In the genomic region with DNA sequence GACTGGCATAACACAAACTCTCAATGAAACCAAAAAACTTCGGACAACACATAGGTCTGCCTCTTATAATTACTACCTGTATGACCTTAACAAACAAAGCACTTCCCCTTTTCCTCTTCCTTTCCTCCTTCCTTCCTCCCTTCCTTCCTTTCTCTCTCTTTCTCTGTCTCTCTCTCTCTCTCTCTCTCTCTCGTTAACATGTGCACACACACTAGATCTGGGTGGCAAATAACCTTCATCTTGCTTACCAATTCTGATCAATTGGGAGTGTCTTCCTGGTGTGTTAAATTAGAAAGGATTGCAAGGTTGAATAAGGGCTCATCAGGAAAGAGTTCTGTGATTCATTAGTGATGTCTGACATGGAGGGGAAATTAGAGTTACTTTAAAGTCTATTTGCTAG, we compare ENCODE assay signal across 29 cellular contexts.
"Had no signal": no experiment of that assay in that cellular context is flagged by ENCODE, and none has a peak within 500 bp of the region (broad histone marks: within the 10 kb centered on the region; RNA-seq: fewer than 3 reads in every experiment).

No MANE protein-coding gene starts in this region.

- H3K4me1 ChIP-seq: stomach, suprapubic skin, testis, tibial artery, tibial nerve, transverse colon, upper lobe of left lung, upper lobe of right lung, uterus, vagina had no signal

- H3K36me3 ChIP-seq: stomach, suprapubic skin, thoracic aorta, thyroid gland, tibial artery, tibial nerve, transverse colon, upper lobe of left lung, upper lobe of right lung, uterus, vagina had no signal

- ATAC-seq: stimulated activated effector memory CD8-positive, alpha-beta T cell treated with anti-CD3 and anti-CD28 coated beads, Interleukin-12 subunit alpha, Interleukin-12 subunit beta, amount 100 ng/mL, for 72 hours; stimulated activated memory B cell treated with anti-CD40 and anti-IgM and Interleukin-4, amounts not matched to agents 10 μg/mL and 1 μg/mL and 100 μg/mL, for 72 hours; stimulated activated naive B cell treated with anti-CD40 and anti-IgM and Interleukin-4, amounts not matched to agents 10 μg/mL and 1 μg/mL and 100 μg/mL, for 72 hours; stimulated activated naive CD8-positive, alpha-beta T cell treated with anti-CD3 and anti-CD28 coated beads, Interleukin-15, amount 100 ng/mL, for 72 hours; stimulated activated naive CD8-positive, alpha-beta T cell treated with anti-CD3 and anti-CD28 coated beads, Interleukin-15, Interleukin-2, amounts not matched to agents 100 U/mL and 50 U/mL, for 24 hours; upper lobe of right lung had no signal

- H3K9me3 ChIP-seq: stomach, suprapubic skin, testis, thoracic aorta, thyroid gland, tibial artery, tibial nerve, transverse colon, upper lobe of left lung, upper lobe of right lung, uterus, vagina had no signal

- H3K27me3 ChIP-seq: stomach, suprapubic skin, testis, thyroid gland, tibial artery, tibial nerve, transverse colon, upper lobe of left lung, upper lobe of right lung, uterus, vagina had no signal

- H3K27ac ChIP-seq: stomach, suprapubic skin, testis, thoracic aorta, thyroid gland, tibial artery, tibial nerve, transverse colon, upper lobe of left lung, upper lobe of right lung, uterus, vagina had no signal

- H3K36me3 Mint-ChIP-seq: stimulated activated effector memory CD8-positive, alpha-beta T cell treated with anti-CD3 and anti-CD28 coated beads, Interleukin-12 subunit alpha, Interleukin-12 subunit beta, amount 100 ng/mL, for 72 hours; stimulated activated memory B cell treated with anti-CD40 and anti-IgM and Interleukin-4, amounts not matched to agents 10 μg/mL and 1 μg/mL and 100 μg/mL, for 72 hours; stimulated activated naive B cell treated with anti-CD40 and anti-IgM and Interleukin-4, amounts not matched to agents 10 μg/mL and 1 μg/mL and 100 μg/mL, for 72 hours; type B pancreatic cell had no signal

- H3K4me3 Mint-ChIP-seq: stimulated activated effector memory CD8-positive, alpha-beta T cell treated with anti-CD3 and anti-CD28 coated beads, Interleukin-12 subunit alpha, Interleukin-12 subunit beta, amount 100 ng/mL, for 72 hours; stimulated activated memory B cell treated with anti-CD40 and anti-IgM and Interleukin-4, amounts not matched to agents 10 μg/mL and 1 μg/mL and 100 μg/mL, for 72 hours; stimulated activated naive B cell treated with anti-CD40 and anti-IgM and Interleukin-4, amounts not matched to agents 10 μg/mL and 1 μg/mL and 100 μg/mL, for 72 hours; stimulated activated naive CD8-positive, alpha-beta T cell treated with anti-CD3 and anti-CD28 coated beads, Interleukin-15, amount 100 ng/mL, for 72 hours; stimulated activated naive CD8-positive, alpha-beta T cell treated with anti-CD3 and anti-CD28 coated beads, Interleukin-15, Interleukin-2, amounts not matched to agents 100 ng/mL and 50 ng/mL, for 24 hours; type B pancreatic cell had no signal

- H3K27me3 Mint-ChIP-seq: stimulated activated memory B cell treated with anti-CD40 and anti-IgM and Interleukin-4, amounts not matched to agents 10 μg/mL and 1 μg/mL and 100 μg/mL, for 72 hours; stimulated activated naive B cell treated with anti-CD40 and anti-IgM and Interleukin-4, amounts not matched to agents 10 μg/mL and 1 μg/mL and 100 μg/mL, for 72 hours; stimulated activated naive CD8-positive, alpha-beta T cell treated with anti-CD3 and anti-CD28 coated beads, Interleukin-15, amount 100 ng/mL, for 72 hours; stimulated activated naive CD8-positive, alpha-beta T cell treated with anti-CD3 and anti-CD28 coated beads, Interleukin-15, Interleukin-2, amounts not matched to agents 100 ng/mL and 50 ng/mL, for 24 hours had no signal

- DNase-seq: stimulated activated CD4-positive, alpha-beta T cell treated with anti-CD3 and anti-CD28 coated beads, Interleukin-2, amount 100 ng/mL, for 48 hours; stimulated activated CD4-positive, alpha-beta T cell treated with anti-CD3 and anti-CD28 coated beads, Interleukin-4, amount 100 ng/mL, for 1 hour; stimulated activated CD4-positive, alpha-beta T cell treated with anti-CD3 and anti-CD28 coated beads, Interleukin-4, amount 100 ng/mL, for 24 hours; stimulated activated CD4-positive, alpha-beta T cell treated with anti-CD3 and anti-CD28 coated beads, Interleukin-4, amount 100 ng/mL, for 4 hours; stimulated activated CD8-positive, alpha-beta memory T cell treated with anti-CD3 and anti-CD28 coated beads, Interleukin-4, amount 100 ng/mL, for 48 hours; stimulated activated naive B cell treated with anti-CD40 and anti-IgM and Interleukin-4, amounts not matched to agents 10 μg/mL and 1 μg/mL and 100 μg/mL, for 72 hours; stimulated activated naive CD4-positive, alpha-beta T cell; stimulated activated naive CD4-positive, alpha-beta T cell treated with Interleukin-2 at 50 U/mL for 16 hours; stimulated activated naive CD8-positive, alpha-beta T cell treated with anti-CD3 and anti-CD28 coated beads, Interleukin-15, amount 100 ng/mL, for 72 hours; stimulated activated naive CD8-positive, alpha-beta T cell treated with anti-CD3 and anti-CD28 coated beads, Interleukin-15, Interleukin-2, amounts not matched to agents 100 U/mL and 50 U/mL, for 24 hours; stomach; substantia nigra; testis; thyroid gland; tibial artery; transverse colon; trophoblast cell; upper lobe of left lung; upper lobe of right lung; uterus had no signal

- H3K4me3 ChIP-seq: stomach, suprapubic skin, testis, thoracic aorta, thyroid gland, tibial artery, tibial nerve, transverse colon, upper lobe of left lung, upper lobe of right lung, uterus, vagina had no signal

- FAIRE-seq: urothelium cell line had no signal

- H3K4me1 Mint-ChIP-seq: stimulated activated effector memory CD8-positive, alpha-beta T cell treated with anti-CD3 and anti-CD28 coated beads, Interleukin-12 subunit alpha, Interleukin-12 subunit beta, amount 100 ng/mL, for 72 hours; stimulated activated memory B cell treated with anti-CD40 and anti-IgM and Interleukin-4, amounts not matched to agents 10 μg/mL and 1 μg/mL and 100 μg/mL, for 72 hours; stimulated activated naive B cell treated with anti-CD40 and anti-IgM and Interleukin-4, amounts not matched to agents 10 μg/mL and 1 μg/mL and 100 μg/mL, for 72 hours; stimulated activated naive CD8-positive, alpha-beta T cell treated with anti-CD3 and anti-CD28 coated beads, Interleukin-15, amount 100 ng/mL, for 72 hours had no signal

- H3K27ac Mint-ChIP-seq: stimulated activated effector memory CD8-positive, alpha-beta T cell treated with anti-CD3 and anti-CD28 coated beads, Interleukin-12 subunit alpha, Interleukin-12 subunit beta, amount 100 ng/mL, for 72 hours; stimulated activated memory B cell treated with anti-CD40 and anti-IgM and Interleukin-4, amounts not matched to agents 10 μg/mL and 1 μg/mL and 100 μg/mL, for 72 hours; stimulated activated naive B cell treated with anti-CD40 and anti-IgM and Interleukin-4, amounts not matched to agents 10 μg/mL and 1 μg/mL and 100 μg/mL, for 72 hours; stimulated activated naive CD8-positive, alpha-beta T cell treated with anti-CD3 and anti-CD28 coated beads, Interleukin-15, amount 100 ng/mL, for 72 hours; stimulated activated naive CD8-positive, alpha-beta T cell treated with anti-CD3 and anti-CD28 coated beads, Interleukin-15, Interleukin-2, amounts not matched to agents 100 ng/mL and 50 ng/mL, for 24 hours; type B pancreatic cell had no signal
